In the genomic region with DNA sequence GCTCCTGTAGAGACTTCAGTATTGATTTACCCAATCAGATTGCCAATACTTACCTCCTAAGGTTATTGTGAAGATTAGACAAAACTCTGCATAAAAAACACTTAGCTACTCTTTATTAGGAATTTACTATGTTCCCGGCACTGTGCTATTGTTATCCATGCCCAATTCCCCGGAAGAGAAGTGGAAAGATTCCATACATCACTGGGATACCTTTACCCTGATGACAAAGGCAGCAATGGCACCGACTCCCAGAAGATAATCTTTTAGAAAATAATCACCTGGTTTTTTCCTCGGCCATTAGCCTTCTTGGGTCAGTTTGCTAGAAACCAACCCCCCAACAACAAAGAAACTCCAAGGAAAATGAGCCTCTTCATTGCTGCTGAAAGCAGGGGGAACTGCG, we compare ENCODE assay signal across 1 cellular context.
TF ChIP-seq lines count a peak whose summit lies in the region.

No MANE protein-coding gene starts in this region.

TF ChIP-seq in IMR-90, 13 proteins besides CTCF, POLR2A, EP300 and RAD21 (continued from another document):
- TF ChIP-seq, protein P1, sequence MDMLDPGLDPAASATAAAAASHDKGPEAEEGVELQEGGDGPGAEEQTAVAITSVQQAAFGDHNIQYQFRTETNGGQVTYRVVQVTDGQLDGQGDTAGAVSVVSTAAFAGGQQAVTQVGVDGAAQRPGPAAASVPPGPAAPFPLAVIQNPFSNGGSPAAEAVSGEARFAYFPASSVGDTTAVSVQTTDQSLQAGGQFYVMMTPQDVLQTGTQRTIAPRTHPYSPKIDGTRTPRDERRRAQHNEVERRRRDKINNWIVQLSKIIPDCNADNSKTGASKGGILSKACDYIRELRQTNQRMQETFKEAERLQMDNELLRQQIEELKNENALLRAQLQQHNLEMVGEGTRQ (IDR thresholded peaks at IDR 0.05; ENCODE audit: low read depth, low read length), result no peak
- TF ChIP-seq RCOR1 (IDR thresholded peaks at IDR 0.05; ENCODE audit: insufficient replicate concordance, low read length) (no peak), MXI1 (IDR thresholded peaks at IDR 0.05; ENCODE audit: borderline replicate concordance, low read depth, low read length) (no peak), RFX5 (IDR thresholded peaks at IDR 0.05; ENCODE audit: low read depth, low read length) (no peak), MAZ (IDR thresholded peaks at IDR 0.05; ENCODE audit: borderline replicate concordance, low read depth, low read length) (no peak)
- TF ChIP-seq, protein P2, sequence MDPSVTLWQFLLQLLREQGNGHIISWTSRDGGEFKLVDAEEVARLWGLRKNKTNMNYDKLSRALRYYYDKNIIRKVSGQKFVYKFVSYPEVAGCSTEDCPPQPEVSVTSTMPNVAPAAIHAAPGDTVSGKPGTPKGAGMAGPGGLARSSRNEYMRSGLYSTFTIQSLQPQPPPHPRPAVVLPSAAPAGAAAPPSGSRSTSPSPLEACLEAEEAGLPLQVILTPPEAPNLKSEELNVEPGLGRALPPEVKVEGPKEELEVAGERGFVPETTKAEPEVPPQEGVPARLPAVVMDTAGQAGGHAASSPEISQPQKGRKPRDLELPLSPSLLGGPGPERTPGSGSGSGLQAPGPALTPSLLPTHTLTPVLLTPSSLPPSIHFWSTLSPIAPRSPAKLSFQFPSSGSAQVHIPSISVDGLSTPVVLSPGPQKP (IDR thresholded peaks at IDR 0.05; ENCODE audit: borderline replicate concordance, low read depth, low read length), result no peak
TF ChIP-seq in IMR-90: peak in this region for 0.
